5 cellular contexts compared by ENCODE assay signal in genomic region chr6:131795366-131795765, GRCh38.
"Had no signal": no experiment of that assay in that cellular context is flagged by ENCODE, and none has a peak within 500 bp of the region (broad histone marks: within the 10 kb centered on the region; RNA-seq: fewer than 3 reads in every experiment).

No MANE protein-coding gene starts in this region.

- H3K4me1 Mint-ChIP-seq: IgD-negative memory B cell had no signal

- H3K4me3 ChIP-seq: GM23248 had no signal

- DNase-seq: GM23248, H7, HCEC 1CT, KBM-7 had no signal

- H3K27ac ChIP-seq: GM23248 had no signal

- H3K9ac ChIP-seq: GM23248 had no signal

- H3K27ac Mint-ChIP-seq: IgD-negative memory B cell had no signal

- H2AFZ ChIP-seq: GM23248 had no signal
